Comparison of ENCODE assay signal across 8 cellular contexts in genomic region chr1:31936966-31937299, GRCh38. TPM values are rescaled to one million over a fixed set of nuclear protein-coding genes. Genes with fewer than 3 reads are reported as not detected.
DNase-seq lines count a peak whose midpoint lies in the region; ATAC-seq and TF ChIP-seq lines count a peak whose summit lies in the region.

No MANE protein-coding gene starts in this region.

- ATAC-seq in GM21737 (IDR thresholded peaks at IDR 0.05; ENCODE audit: unreplicated experiment): no peak

- H3K4me3 ChIP-seq in A673 (ENCODE audit: low read depth, low read length, poor library complexity, severe bottlenecking) (peak overlapping the region; percentile 79), choroid plexus epithelial cell (ENCODE audit: low read depth, low read length) (peak overlapping the region; percentile 75), muscle layer of duodenum (ENCODE audit: low read depth in 1 of 2, low read length in 2 of 2) (peak overlapping the region; percentile 77 to 89)

- H3K27ac ChIP-seq in A673 (ENCODE audit: low read depth, low read length, poor library complexity, severe bottlenecking) (peak overlapping the region; percentile 86), KOPT-K1 (ENCODE audit: low read depth, low read length, poor library complexity, severe bottlenecking) (peak overlapping the region; percentile 99), muscle layer of duodenum (ENCODE audit: low read length) (peak overlapping the region; percentile 93)

- H3K36me3 ChIP-seq in A673 (ENCODE audit: insufficient read depth, low read length, poor library complexity, severe bottlenecking) (no peaks in the 10 kb centered on the region), KOPT-K1 (ENCODE audit: insufficient read depth, low read length) (peaks cover 35% of the 10 kb centered on the region), muscle layer of duodenum (ENCODE audit: control insufficient read depth in 1 of 2, insufficient read depth in 2 of 2, low read length in 2 of 2) (peaks cover 0 to 8% of the 10 kb centered on the region in 2 donors)

- CTCF ChIA-PET in A673 (lab: Charles Lee): no interaction called here

- BruUV-seq in A673 (replicated peaks; lab: Mats Ljungman, UMichigan): TSS peak; percentile 34

- no peaks in the 10 kb centered on the region for H3K9me3 ChIP-seq in A673 (ENCODE audit: low read depth, low read length, poor library complexity, severe bottlenecking)
- no peaks in the 10 kb centered on the region for H3K9me3 ChIP-seq in KOPT-K1 (ENCODE audit: insufficient read depth, low read length, poor library complexity, severe bottlenecking)
- no peaks in the 10 kb centered on the region for H3K9me3 ChIP-seq in muscle layer of duodenum (ENCODE audit: control insufficient read depth in 1 of 2, low read length in 2 of 2)

- DNase-seq in A673 (ENCODE audit: low spot score) (no peak), choroid plexus epithelial cell (ENCODE audit: low read depth) (no peak), SW480 (ENCODE audit: low spot score) (no peak), SKM-1 treated with dmso at 0.1 percent for 144 hours (lab: John Stamatoyannopoulos, UW; ENCODE audit: unreplicated experiment) (no peak), cerebellum (ENCODE audit: low spot score) (no peak)

- H3K27me3 ChIP-seq in A673 (replicated peaks; ENCODE audit: insufficient read depth, low read depth, low read length, poor library complexity): no peaks in the 10 kb centered on the region
- H3K27me3 ChIP-seq in muscle layer of duodenum (ENCODE audit: low read depth, low read length): no peaks in the 10 kb centered on the region

- no peak for TF ChIP-seq CTCF in A673 (conservative IDR thresholded peaks at IDR 0.05; ENCODE audit: low read depth, low read length)
- no peak for TF ChIP-seq CTCF in choroid plexus epithelial cell (conservative IDR thresholded peaks at IDR 0.05; ENCODE audit: low read depth, low read length)

- intact Hi-C loops in A673 (cut with micrococcal nuclease; ENCODE audit: unreplicated experiment): no loop called here

- H3K4me1 ChIP-seq in A673 (ENCODE audit: insufficient read depth, low read length, poor library complexity, severe bottlenecking) (peaks cover 61% of the 10 kb centered on the region), muscle layer of duodenum (ENCODE audit: control insufficient read depth in 1 of 2, insufficient read depth in 2 of 2, low read length in 2 of 2) (peaks cover 19 to 45% of the 10 kb centered on the region in 2 donors)

- POLR2A ChIA-PET in A673 (lab: Charles Lee; ENCODE audit: low non-redundant PET): no interaction called here

RNA-seq across cellular contexts. Expression of gene PTP4A2, which starts 1.2 kb away (rescaled TPM):
- total RNA-seq in A673 (2021) (256 and 283 TPM in 2 replicates), cerebellum (155 TPM)
